ENCODE assay signal across 13 cellular contexts in genomic region chr13:59774511-59774911, GRCh38.
DNase-seq lines count a peak whose midpoint lies in the region; ATAC-seq, FAIRE-seq and TF ChIP-seq lines count a peak whose summit lies in the region.
"Had no signal": no experiment of that assay in that cellular context is flagged by ENCODE, and none has a peak within 500 bp of the region (broad histone marks: within the 10 kb centered on the region; RNA-seq: fewer than 3 reads in every experiment).

No MANE protein-coding gene starts in this region.

- ATAC-seq in HG02678 (IDR thresholded peaks at IDR 0.05; ENCODE audit: unreplicated experiment): no peak
- no peak for ATAC-seq in naive thymus-derived CD4-positive, alpha-beta T cell

- no peaks in the 10 kb centered on the region for H3K27me3 Mint-ChIP-seq in nephron progenitor cell (ENCODE audit: low read depth, poor library complexity)
- H3K27me3 Mint-ChIP-seq in naive thymus-derived CD4-positive, alpha-beta T cell: no peaks in the 10 kb centered on the region
- no peaks in the 10 kb centered on the region for H3K27me3 Mint-ChIP-seq in activated naive CD4-positive, alpha-beta T cell treated with anti-CD3 and anti-CD28 coated beads, Interleukin-2, amount 10 ng/mL, durations not matched to agents 7 days and 5 days
- H3K27me3 Mint-ChIP-seq: CD4-positive, CD25-positive, alpha-beta regulatory T cell had no signal

- H3K4me1 Mint-ChIP-seq in nephron progenitor cell: peaks cover 27% of the 10 kb centered on the region
- H3K4me1 Mint-ChIP-seq in naive thymus-derived CD4-positive, alpha-beta T cell: peaks cover 0 to 6% (median 0%) of the 10 kb centered on the region in 7 donors
- H3K4me1 Mint-ChIP-seq in activated naive CD4-positive, alpha-beta T cell treated with anti-CD3 and anti-CD28 coated beads, Interleukin-2, amount 10 ng/mL, durations not matched to agents 7 days and 5 days: no peaks in the 10 kb centered on the region
- H3K4me1 Mint-ChIP-seq: CD4-positive, CD25-positive, alpha-beta regulatory T cell had no signal

- H3K27ac ChIP-seq in epithelial cell of prostate: peak overlapping the region; percentile 40
- H3K27ac ChIP-seq in naive thymus-derived CD4-positive, alpha-beta T cell (ENCODE audit: low read depth, low read length): no peak overlapping the region
- H3K27ac ChIP-seq: cardiac muscle cell had no signal

- CTCF ChIA-PET in naive thymus-derived CD4-positive, alpha-beta T cell (lab: Charles Lee): interaction anchor here (0.8 kb wide), 1 partner anchor 151 kb away, joined by 3 read pairs; no protein-coding TSS in a partner anchor
- CTCF ChIA-PET in activated naive CD4-positive, alpha-beta T cell treated with anti-CD3 and anti-CD28 coated beads, Interleukin-2, amount 10 ng/mL, durations not matched to agents 7 days and 5 days (lab: Charles Lee): no interaction called here

- no peaks in the 10 kb centered on the region for H3K9me3 Mint-ChIP-seq in nephron progenitor cell
- no peaks in the 10 kb centered on the region for H3K9me3 Mint-ChIP-seq in naive thymus-derived CD4-positive, alpha-beta T cell
- no peaks in the 10 kb centered on the region for H3K9me3 Mint-ChIP-seq in activated naive CD4-positive, alpha-beta T cell treated with anti-CD3 and anti-CD28 coated beads, Interleukin-2, amount 10 ng/mL, durations not matched to agents 7 days and 5 days
- H3K9me3 Mint-ChIP-seq: CD4-positive, CD25-positive, alpha-beta regulatory T cell had no signal

- no peaks in the 10 kb centered on the region for H3K36me3 ChIP-seq in naive thymus-derived CD4-positive, alpha-beta T cell (ENCODE audit: control insufficient read depth in 2 of 3, insufficient read depth in 3 of 3, low read length in 3 of 3)
- H3K36me3 ChIP-seq: cardiac muscle cell had no signal

- peak; percentile 63 for DNase-seq in AG20443 (ENCODE audit: low spot score)
- peak; percentile 39 for DNase-seq in RCC 7860 (ENCODE audit: low spot score)
- DNase-seq in epithelial cell of prostate (ENCODE audit: low read depth, low spot score): no peak
- peak; percentile 25 for DNase-seq in nephron progenitor cell
- no peak for DNase-seq in naive thymus-derived CD4-positive, alpha-beta T cell
- no peak for DNase-seq in activated naive CD4-positive, alpha-beta T cell treated with anti-CD3 and anti-CD28 coated beads, Interleukin-2, amount 10 ng/mL, durations not matched to agents 7 days and 5 days
- no peak for DNase-seq in stimulated activated CD8-positive, alpha-beta memory T cell treated with anti-CD3 and anti-CD28 coated beads, Interleukin-4, amount 100 ng/mL, for 48 hours
- DNase-seq: activated T-cell treated with anti-CD3 and anti-CD28 coated beads, Interleukin-2, amount 50 U/mL, for 1 hour; CD4-positive, CD25-positive, alpha-beta regulatory T cell; NCI-H2081 treated with DMSO at 0.1 percent for 48 hours; RPMI8226 had no signal

- no peaks in the 10 kb centered on the region for H3K36me3 Mint-ChIP-seq in nephron progenitor cell (ENCODE audit: low read depth)
- H3K36me3 Mint-ChIP-seq in naive thymus-derived CD4-positive, alpha-beta T cell: peaks cover 0 to under 1% (median 0%) of the 10 kb centered on the region in 5 donors
- H3K36me3 Mint-ChIP-seq in activated naive CD4-positive, alpha-beta T cell treated with anti-CD3 and anti-CD28 coated beads, Interleukin-2, amount 10 ng/mL, durations not matched to agents 7 days and 5 days: peaks cover 2% of the 10 kb centered on the region
- H3K36me3 Mint-ChIP-seq: CD4-positive, CD25-positive, alpha-beta regulatory T cell had no signal

- H3K4me3 Mint-ChIP-seq in nephron progenitor cell: no peak overlapping the region
- H3K4me3 Mint-ChIP-seq in naive thymus-derived CD4-positive, alpha-beta T cell: no peak overlapping the region
- H3K4me3 Mint-ChIP-seq in activated naive CD4-positive, alpha-beta T cell treated with anti-CD3 and anti-CD28 coated beads, Interleukin-2, amount 10 ng/mL, durations not matched to agents 7 days and 5 days: no peak overlapping the region
- H3K4me3 Mint-ChIP-seq: CD4-positive, CD25-positive, alpha-beta regulatory T cell had no signal

- no peaks in the 10 kb centered on the region for H3K27me3 ChIP-seq in naive thymus-derived CD4-positive, alpha-beta T cell (ENCODE audit: control insufficient read depth in 2 of 2, insufficient read depth in 2 of 2, low read length in 2 of 2)
- H3K27me3 ChIP-seq: cardiac muscle cell had no signal

- POLR2A ChIA-PET in naive thymus-derived CD4-positive, alpha-beta T cell (lab: Charles Lee): no interaction called here

- no peak for FAIRE-seq in RCC 7860 (lab: Jason Lieb, UNC)

- H3K27ac Mint-ChIP-seq in nephron progenitor cell: peak overlapping the region; percentile 90
- no peak overlapping the region for H3K27ac Mint-ChIP-seq in naive thymus-derived CD4-positive, alpha-beta T cell
- no peak overlapping the region for H3K27ac Mint-ChIP-seq in activated naive CD4-positive, alpha-beta T cell treated with anti-CD3 and anti-CD28 coated beads, Interleukin-2, amount 10 ng/mL, durations not matched to agents 7 days and 5 days
- H3K27ac Mint-ChIP-seq: CD4-positive, CD25-positive, alpha-beta regulatory T cell had no signal

- H3K4me1 ChIP-seq in naive thymus-derived CD4-positive, alpha-beta T cell (ENCODE audit: control insufficient read depth in 2 of 2, insufficient read depth in 2 of 2, low read length in 2 of 2): no peaks in the 10 kb centered on the region

- H3K4me3 ChIP-seq in naive thymus-derived CD4-positive, alpha-beta T cell (ENCODE audit: low read length): no peak overlapping the region
- H3K4me3 ChIP-seq: cardiac muscle cell had no signal

- H3K9me3 ChIP-seq in naive thymus-derived CD4-positive, alpha-beta T cell (ENCODE audit: control insufficient read depth in 2 of 3, low read length in 3 of 3): no peaks in the 10 kb centered on the region

- intact Hi-C loops in naive thymus-derived CD4-positive, alpha-beta T cell (cut with micrococcal nuclease): loop anchor here in 1 of 2 donors (10.0 kb wide), 1 partner anchor 660 kb away; no protein-coding TSS in a partner anchor

- TF ChIP-seq CTCF in nephron progenitor cell (IDR thresholded peaks at IDR 0.05): no peak

Comparison
In these comparisons a context has a peak if more than half of its experiments do, and no peak if none do; other contexts are left out.
1. DNase-seq: peak in AG20443 (single experiment), RCC 7860 (single experiment) and nephron progenitor cell (single experiment); none in epithelial cell of prostate (single experiment), naive thymus-derived CD4-positive, alpha-beta T cell (0 of 9), activated naive CD4-positive, alpha-beta T cell treated with anti-CD3 and anti-CD28 coated beads, Interleukin-2, amount 10 ng/mL, durations not matched to agents 7 days and 5 days (single experiment) and stimulated activated CD8-positive, alpha-beta memory T cell treated with anti-CD3 and anti-CD28 coated beads, Interleukin-4, amount 100 ng/mL, for 48 hours (single experiment).